Comparison of ENCODE assay signal across 6 cellular contexts in the genomic region with DNA sequence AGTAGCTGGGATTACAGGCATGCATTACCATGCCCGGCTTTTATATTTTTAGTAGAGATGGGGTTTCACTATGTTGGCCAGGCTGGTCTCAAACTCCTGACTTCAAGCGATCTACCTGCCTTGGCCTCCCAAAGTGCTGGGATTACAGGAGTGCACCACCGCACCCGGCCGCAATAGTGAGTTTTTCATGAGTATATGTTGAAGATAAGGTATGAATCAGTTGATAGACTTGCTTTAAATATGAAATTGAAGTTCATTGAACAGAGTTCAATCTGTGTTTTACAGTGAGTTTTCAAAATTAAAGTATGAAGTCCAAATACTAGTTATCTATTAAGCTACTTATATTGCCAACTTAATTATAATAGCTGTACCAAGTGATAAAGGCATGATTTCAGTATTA. TPM values are rescaled to one million over a fixed set of nuclear protein-coding genes. Genes with fewer than 3 reads are reported as not detected.
"Had no signal": no experiment of that assay in that cellular context is flagged by ENCODE, and none has a peak within 500 bp of the region (broad histone marks: within the 10 kb centered on the region; RNA-seq: fewer than 3 reads in every experiment).

No MANE protein-coding gene starts in this region.

- H3K4me3 ChIP-seq: K562 had no signal

- FAIRE-seq: HepG2, K562 had no signal

- DNase-seq: IMR-90 had no signal

- H3K9me3 Mint-ChIP-seq: IgD-negative memory B cell had no signal

- H3K27me3 Mint-ChIP-seq: IgD-negative memory B cell had no signal

- H3K27ac ChIP-seq: HL-60 had no signal

- H3K4me3 Mint-ChIP-seq: IgD-negative memory B cell had no signal

- H3K4me1 Mint-ChIP-seq: IgD-negative memory B cell had no signal

RNA-seq across cellular contexts. Expression of a gene that starts 15.2 kb away (rescaled TPM):
- total RNA-seq: HepG2, HT-29 had no signal
- polyA plus RNA-seq: HepG2, IgD-negative memory B cell, K562 had no signal
